8 cellular contexts compared by ENCODE assay signal in genomic region chr17:38451840-38452529, GRCh38. TPM values are rescaled to one million over a fixed set of nuclear protein-coding genes. Genes with fewer than 3 reads are reported as not detected.
DNase-seq lines count a peak whose midpoint lies in the region; ATAC-seq and TF ChIP-seq lines count a peak whose summit lies in the region.

No MANE protein-coding gene starts in this region.

- no peak overlapping the region for H3K4me3 ChIP-seq in colonic mucosa
- H3K4me3 ChIP-seq in right lobe of liver = no peak overlapping the region
- no peak overlapping the region for H3K4me3 ChIP-seq in uterus

- peak; percentile 53 to 57 for DNase-seq in NCI-H524 (lab: John Stamatoyannopoulos, UW)
- no peak for DNase-seq in NCI-H524 treated with DMSO at 0.1 percent for 48 hours (lab: John Stamatoyannopoulos, UW)
- DNase-seq in colonic mucosa = no peak
- DNase-seq in right lobe of liver = peak in 2 of 3 donors; percentile 54 to 64
- DNase-seq in uterus = peak; percentile 79 to 81
- no peak for DNase-seq in activated CD4-positive, CD25-positive, alpha-beta regulatory T cell treated with anti-CD3 and anti-CD28 coated beads, Interleukin-2, amount 50 U/mL, for 72 hours
- DNase-seq in RKO (ENCODE audit: low spot score) = no peak

- H3K27me3 ChIP-seq in colonic mucosa = no peaks in the 10 kb centered on the region
- H3K27me3 ChIP-seq in right lobe of liver = no peaks in the 10 kb centered on the region
- H3K27me3 ChIP-seq in uterus = no peaks in the 10 kb centered on the region

- 32% methylated on average over 9 of the region's 18 CpGs for WGBS in right lobe of liver (ENCODE audit: insufficient coverage, low coverage, low lambda C conversion rate, missing lambda C conversion rate)

- H3K9me3 ChIP-seq in colonic mucosa (no peaks in the 10 kb centered on the region), right lobe of liver (no peaks in the 10 kb centered on the region), uterus (no peaks in the 10 kb centered on the region)

- TF ChIP-seq POLR2A in right lobe of liver (IDR thresholded peaks at IDR 0.05) (no peak), uterus (IDR thresholded peaks at IDR 0.05) (no peak)

- H3K9ac ChIP-seq in colonic mucosa (ENCODE audit: low read depth in 2 of 2, low read length in 2 of 2) = peak overlapping the region in 1 of 2 donors; percentile 38

- H3K27ac ChIP-seq in colonic mucosa (peak overlapping the region; percentile 9), right lobe of liver (peak overlapping the region; percentile 26 to 39 (median 33)), uterus (peak overlapping the region; percentile 76 to 88)

- ATAC-seq in right lobe of liver (peak; percentile 39 to 58 (median 51)), GM21723 (IDR thresholded peaks at IDR 0.05; ENCODE audit: unreplicated experiment) (no peak)

- H3K4me1 ChIP-seq in colonic mucosa (no peaks in the 10 kb centered on the region), right lobe of liver (no peaks in the 10 kb centered on the region), uterus (peaks cover 4 to 30% of the 10 kb centered on the region in 2 donors)

- H3K36me3 ChIP-seq in colonic mucosa (no peaks in the 10 kb centered on the region), right lobe of liver (no peaks in the 10 kb centered on the region), uterus (no peaks in the 10 kb centered on the region)

- intact Hi-C loops in colonic mucosa (cut with DNase I) (no loop called here), right lobe of liver (cut with DNase I) (no loop called here), uterus (cut with DNase I; ENCODE audit: low total_unique reads) (no loop called here)

- TF ChIP-seq CTCF in colonic mucosa (IDR thresholded peaks at IDR 0.05) (no peak), right lobe of liver (IDR thresholded peaks at IDR 0.05) (no peak), uterus (IDR thresholded peaks at IDR 0.05) (no peak)

RNA-seq across cellular contexts. Expression of gene ARHGAP23, which starts 23.7 kb away (rescaled TPM):
- total RNA-seq in colonic mucosa (10 to 100 TPM in 1 of 2 donors, 1 to 10 TPM in 1; 4.0 to 14.1 TPM), right lobe of liver (1 to 10 TPM; 1.4 to 9.5 (median 3.8) TPM), uterus (100 to 1,000 TPM in 1 of 4 donors, 10 to 100 TPM in 1, 1 to 10 TPM in 2; 2.6 to 119 (median 15.2) TPM)

Comparison
In these comparisons a context has a peak if more than half of its experiments do, and no peak if none do; other contexts are left out.
1. DNase-seq: peak in NCI-H524 (2 of 2), right lobe of liver (2 of 3) and uterus (2 of 2); none in NCI-H524 treated with DMSO at 0.1 percent for 48 hours (single experiment), colonic mucosa (single experiment), activated CD4-positive, CD25-positive, alpha-beta regulatory T cell treated with anti-CD3 and anti-CD28 coated beads, Interleukin-2, amount 50 U/mL, for 72 hours (single experiment) and RKO (single experiment).
2. H3K27ac ChIP-seq: peak in every context shown above with its lines; median percentile 82 in uterus; 33 in right lobe of liver; 9 in colonic mucosa.